In genomic region chr19:7699422-7700127, GRCh38 we compare ENCODE assay signal across 1 cellular context.
TF ChIP-seq lines count a peak whose summit lies in the region.

No MANE protein-coding gene starts in this region.

TF ChIP-seq in K562, 482 proteins besides CTCF, POLR2A, EP300 and RAD21 (continued from another document):
- TF ChIP-seq HES1 (IDR thresholded peaks at IDR 0.05; ENCODE audit: low read depth) (0 out of 2 replicates have a peak, but pooled peaks have one; percentile 27), TEAD4 (IDR thresholded peaks at IDR 0.05; ENCODE audit: low read length) (peak; percentile 89), TEAD4 (CRISPR knock-in tag; IDR thresholded peaks at IDR 0.05; ENCODE audit: borderline replicate concordance) (no peak), L3MBTL2 (IDR thresholded peaks at IDR 0.05) (no peak), MEIS2 (IDR thresholded peaks at IDR 0.05; ENCODE audit: partially characterized antibody) (peak; percentile 17), CBFA2T3 (IDR thresholded peaks at IDR 0.05) (peak; percentile 91), NCOR1 (IDR thresholded peaks at IDR 0.05) (peak; percentile 86), NFIX (CRISPR knock-in tag; IDR thresholded peaks at IDR 0.05; ENCODE audit: low read depth) (peak; percentile 90), ZKSCAN1 (IDR thresholded peaks at IDR 0.05; ENCODE audit: low read depth, low read length) (no peak), FOXM1 (IDR thresholded peaks at IDR 0.05; ENCODE audit: low read depth) (no peak; the same call in 1 of the 2 replicates), FOXM1 (CRISPR knock-in tag; IDR thresholded peaks at IDR 0.05; ENCODE audit: low read depth) (no peak), MBD2 (IDR thresholded peaks at IDR 0.05; ENCODE audit: borderline replicate concordance, low read depth) (no peak)
